In genomic region chr4:83074086-83074704, GRCh38 we compare ENCODE assay signal across 8 cellular contexts. TPM values are rescaled to one million over a fixed set of nuclear protein-coding genes. Genes with fewer than 3 reads are reported as not detected.
DNase-seq lines count a peak whose midpoint lies in the region; ATAC-seq and TF ChIP-seq lines count a peak whose summit lies in the region.

No MANE protein-coding gene starts in this region.

- H3K4me3 ChIP-seq in Caco-2 (ENCODE audit: low read depth, low read length): no peak overlapping the region
- H3K4me3 ChIP-seq in coronary artery: no peak overlapping the region

- no peak overlapping the region for H3K4me3 Mint-ChIP-seq in Caco-2 (ENCODE audit: unreplicated experiment)
- H3K4me3 Mint-ChIP-seq in nephron progenitor cell: no peak overlapping the region

- peak; percentile 79 for ATAC-seq in GM19043 (IDR thresholded peaks at IDR 0.05; ENCODE audit: low read depth, unreplicated experiment)
- ATAC-seq in HG03280 (IDR thresholded peaks at IDR 0.05; ENCODE audit: unreplicated experiment): peak; percentile 94

- CTCF ChIA-PET in Caco-2 (lab: Charles Lee): interaction anchor here (0.6 to 1.2 kb wide), 8 partner anchors 19 to 234 kb away, joined by 3 to 5 read pairs (median 4); no protein-coding TSS in a partner anchor

- TF ChIP-seq POLR2A in erythroblast (IDR thresholded peaks at IDR 0.05; ENCODE audit: low read length): no peak

- BruUV-seq in Caco-2 (replicated peaks; lab: Mats Ljungman, UMichigan): no TSS peak

- no peak overlapping the region for H3K27ac ChIP-seq in coronary artery

- H3K27me3 ChIP-seq in Caco-2 (replicated peaks; ENCODE audit: control insufficient read depth, insufficient read depth, low read length): no peaks in the 10 kb centered on the region

- no peaks in the 10 kb centered on the region for H3K27me3 Mint-ChIP-seq in Caco-2 (ENCODE audit: insufficient read depth, unreplicated experiment)
- H3K27me3 Mint-ChIP-seq in nephron progenitor cell (ENCODE audit: low read depth, poor library complexity): peaks cover 3% of the 10 kb centered on the region

- H3K4me1 Mint-ChIP-seq in Caco-2 (ENCODE audit: low read depth, unreplicated experiment) (no peaks in the 10 kb centered on the region), nephron progenitor cell (no peaks in the 10 kb centered on the region)

- DNase-seq in Caco-2: peak; percentile 46 to 66
- DNase-seq in NCI-H510A treated with DMSO at 0.1 percent for 48 hours (lab: John Stamatoyannopoulos, UW): peak; percentile 66
- DNase-seq in activated CD4-positive, alpha-beta T cell treated with anti-CD3 and anti-CD28 coated beads, Interleukin-2, amount 50 U/mL, for 4 hours: peak; percentile 15 to 22
- peak; percentile 76 to 80 for DNase-seq in erythroblast (lab: John Stamatoyannopoulos, UW)
- DNase-seq in nephron progenitor cell: peak; percentile 30
- no peak for DNase-seq in coronary artery (ENCODE audit: low spot score)

- no peaks in the 10 kb centered on the region for H3K9me3 ChIP-seq in Caco-2

- no peaks in the 10 kb centered on the region for H3K4me1 ChIP-seq in Caco-2

- TF ChIP-seq CTCF in Caco-2 (IDR thresholded peaks at IDR 0.05; ENCODE audit: insufficient read depth in 1 of 2, low read depth in 1 of 2, low read length in 1 of 2, severe bottlenecking in 1 of 2, unreplicated experiment in 1 of 2) (peak; percentile 43 to 55), nephron progenitor cell (IDR thresholded peaks at IDR 0.05) (peak; percentile 65), coronary artery (IDR thresholded peaks at IDR 0.05) (no peak)

- H3K36me3 ChIP-seq in Caco-2 (ENCODE audit: control insufficient read depth, insufficient read depth, low read length): no peaks in the 10 kb centered on the region; the same call in 1 of the 2 replicates

- POLR2A ChIA-PET in Caco-2 (lab: Charles Lee): interaction anchor here (0.6 kb wide), 3 partner anchors 20 to 210 kb away, joined by 3 to 4 read pairs (median 4); no protein-coding TSS in a partner anchor

- no peak overlapping the region for H3K27ac Mint-ChIP-seq in Caco-2 (ENCODE audit: unreplicated experiment)
- H3K27ac Mint-ChIP-seq in nephron progenitor cell: no peak overlapping the region

- peaks cover 59% of the 10 kb centered on the region for H3K36me3 Mint-ChIP-seq in Caco-2 (ENCODE audit: insufficient read depth, unreplicated experiment)
- H3K36me3 Mint-ChIP-seq in nephron progenitor cell (ENCODE audit: low read depth): peaks cover 63% of the 10 kb centered on the region

- intact Hi-C loops in Caco-2 (cut with micrococcal nuclease; ENCODE audit: unreplicated experiment): loop anchor here (1.0 to 5.0 kb wide), 5 partner anchors 36 to 568 kb away; no protein-coding TSS in a partner anchor

- H3K9me3 Mint-ChIP-seq in Caco-2 (ENCODE audit: unreplicated experiment) (no peaks in the 10 kb centered on the region), nephron progenitor cell (peaks cover 9% of the 10 kb centered on the region)

RNA-seq across cellular contexts. Expression of gene COPS4, which starts 39.2 kb away (rescaled TPM):
- 34.5 and 36.3 TPM in 2 replicates for total RNA-seq in Caco-2 (2022)

RNA-seq across cellular contexts. Expression of gene PLAC8, which starts 40.3 kb away (rescaled TPM):
- 13.6 and 23.0 TPM in 2 replicates for total RNA-seq in Caco-2 (2022)
